Comparison of ENCODE assay signal across 23 cellular contexts in genomic region chr6:135993321-135993720, GRCh38.
"Had no signal": no experiment of that assay in that cellular context is flagged by ENCODE, and none has a peak within 500 bp of the region (broad histone marks: within the 10 kb centered on the region; RNA-seq: fewer than 3 reads in every experiment).

No MANE protein-coding gene starts in this region.

- H3K4me3 Mint-ChIP-seq: activated B cell treated with CpG ODN at 0.5 μM for 24 hours; activated CD4-positive, alpha-beta T cell treated with anti-CD3 and anti-CD28 coated beads, Interleukin-2, amount 10 ng/mL, durations not matched to agents 24 days and 14 days; activated CD8-positive, alpha-beta memory T cell treated with anti-CD3 and anti-CD28 coated beads, Interleukin-2, amount 10 ng/mL, durations not matched to agents 7 days and 5 days; activated T-cell treated with anti-CD3 and anti-CD28 coated beads, Interleukin-2, amount 50 U/mL, for 4 hours; brain; central memory CD8-positive, alpha-beta T cell; T-helper 17 cell had no signal

- H2AFZ ChIP-seq: PC-9 had no signal

- H3K9me3 Mint-ChIP-seq: activated B cell treated with CpG ODN at 0.5 μM for 24 hours; activated naive CD4-positive, alpha-beta T cell treated with anti-CD3 and anti-CD28 coated beads, Interleukin-2, amount 50 U/mL, for 72 hours; activated T-cell treated with anti-CD3 and anti-CD28 coated beads, Interleukin-2, amount 50 U/mL, for 4 hours; brain; central memory CD8-positive, alpha-beta T cell had no signal

- H3K27ac ChIP-seq: PC-9 had no signal

- DNase-seq: activated B cell treated with CpG ODN at 0.5 μM for 24 hours; activated CD4-positive, alpha-beta T cell treated with anti-CD3 and anti-CD28 coated beads for 1 hour; activated CD4-positive, alpha-beta T cell treated with anti-CD3 and anti-CD28 coated beads, Interleukin-2, amount 10 ng/mL, durations not matched to agents 24 days and 14 days; activated CD4-positive, alpha-beta T cell treated with anti-CD3 and anti-CD28 coated beads, Interleukin-2, amount 50 U/mL, for 48 hours; activated CD8-positive, alpha-beta memory T cell treated with anti-CD3 and anti-CD28 coated beads, Interleukin-2, amount 10 ng/mL, durations not matched to agents 7 days and 5 days; activated effector memory CD4-positive, alpha-beta T cell treated with anti-CD3 and anti-CD28 coated beads, Interleukin-2, amount 50 U/mL, for 16 hours; activated naive CD4-positive, alpha-beta T cell treated with Interleukin-2 at 50 U/mL for 16 hours; activated T-cell treated with anti-CD3 and anti-CD28 coated beads, Interleukin-2, amount 50 U/mL, for 4 hours; amygdala; KG1; NCI-H1105; NCI-H1436; NCI-H1694 treated with DMSO at 0.1 percent for 48 hours; NCI-H2029 treated with DMSO at 0.1 percent for 48 hours; NCI-H446; NCI-H524; PC-9; SIG-M5; T-helper 17 cell; T-helper 9 cell had no signal

- H3K27me3 Mint-ChIP-seq: activated B cell treated with CpG ODN at 0.5 μM for 24 hours; activated CD4-positive, alpha-beta T cell treated with anti-CD3 and anti-CD28 coated beads, Interleukin-2, amount 10 ng/mL, durations not matched to agents 24 days and 14 days; brain had no signal

- H3K4me1 Mint-ChIP-seq: activated CD8-positive, alpha-beta memory T cell treated with anti-CD3 and anti-CD28 coated beads, Interleukin-2, amount 10 ng/mL, durations not matched to agents 7 days and 5 days; brain; central memory CD8-positive, alpha-beta T cell; T-helper 17 cell had no signal

- H3K4me3 ChIP-seq: PC-9 had no signal

- ATAC-seq: activated CD8-positive, alpha-beta memory T cell treated with anti-CD3 and anti-CD28 coated beads, Interleukin-2, amount 10 ng/mL, durations not matched to agents 7 days and 5 days; activated naive CD4-positive, alpha-beta T cell treated with anti-CD3 and anti-CD28 coated beads, Interleukin-2, amount 50 U/mL, for 72 hours; activated T-cell treated with anti-CD3 and anti-CD28 coated beads, Interleukin-2, amount 50 U/mL, for 4 hours; T-helper 17 cell had no signal

- H3K36me3 Mint-ChIP-seq: activated CD8-positive, alpha-beta memory T cell treated with anti-CD3 and anti-CD28 coated beads, Interleukin-2, amount 10 ng/mL, durations not matched to agents 7 days and 5 days; activated naive CD4-positive, alpha-beta T cell treated with anti-CD3 and anti-CD28 coated beads, Interleukin-2, amount 50 U/mL, for 72 hours; brain had no signal

- H3K27ac Mint-ChIP-seq: activated B cell treated with CpG ODN at 0.5 μM for 24 hours; activated CD4-positive, alpha-beta T cell treated with anti-CD3 and anti-CD28 coated beads, Interleukin-2, amount 10 ng/mL, durations not matched to agents 24 days and 14 days; activated CD8-positive, alpha-beta memory T cell treated with anti-CD3 and anti-CD28 coated beads, Interleukin-2, amount 10 ng/mL, durations not matched to agents 7 days and 5 days; activated naive CD4-positive, alpha-beta T cell treated with anti-CD3 and anti-CD28 coated beads, Interleukin-2, amount 50 U/mL, for 72 hours; brain; T-helper 17 cell had no signal

- H3K4me2 ChIP-seq: PC-9 had no signal
